Comparison of ENCODE assay signal across 36 cellular contexts in genomic region chr2:139891636-139892035, GRCh38.
"Had no signal": no experiment of that assay in that cellular context is flagged by ENCODE, and none has a peak within 500 bp of the region (broad histone marks: within the 10 kb centered on the region; RNA-seq: fewer than 3 reads in every experiment).

No MANE protein-coding gene starts in this region.

- H3K4me3 ChIP-seq: adrenal gland, ascending aorta, body of pancreas, breast epithelium, cardiac muscle cell had no signal

- H3K36me3 ChIP-seq: adrenal gland, ascending aorta, brain microvascular endothelial cell, breast epithelium, cardiac muscle cell had no signal

- H3K27ac Mint-ChIP-seq: activated naive CD4-positive, alpha-beta T cell treated with anti-CD3 and anti-CD28 coated beads for 36 hours; activated naive CD4-positive, alpha-beta T cell treated with anti-CD3 and anti-CD28 coated beads, Interleukin-2, amount 10 ng/mL, durations not matched to agents 7 days and 5 days; activated naive CD4-positive, alpha-beta T cell treated with anti-CD3 and anti-CD28 coated beads, Interleukin-2, amount 50 U/mL, for 24 hours; activated naive CD4-positive, alpha-beta T cell treated with anti-CD3 and anti-CD28 coated beads, Interleukin-2, amount 50 U/mL, for 72 hours; activated naive CD8-positive, alpha-beta T cell; activated naive CD8-positive, alpha-beta T cell treated with anti-CD3 and anti-CD28 coated beads for 36 hours; activated naive CD8-positive, alpha-beta T cell treated with anti-CD3 and anti-CD28 coated beads, Interleukin-2, amount 10 ng/mL, durations not matched to agents 7 days and 5 days; activated naive CD8-positive, alpha-beta T cell treated with anti-CD3 and anti-CD28 coated beads, Interleukin-2, amount 50 U/mL, for 24 hours; activated T-cell treated with anti-CD3 and anti-CD28 coated beads, Interleukin-2, amount 50 U/mL, for 24 hours; activated T-cell treated with anti-CD3 and anti-CD28 coated beads, Interleukin-2, amount 50 U/mL, for 72 hours; activated T-helper 1 cell treated with anti-CD3 and anti-CD28 coated beads, Interleukin-12 subunit alpha, Interleukin-12 subunit beta, Interleukin-2, Interleukin-4 antibody, amounts not matched to agents 30 ng/mL and 10 ng/mL and 1 ng/mL, durations not matched to agents 14 hours and 24 hours and 36 hours; activated T-helper 17 cell treated with anti-CD3 and anti-CD28 coated beads, Interleukin-2, amount 50 U/mL, for 72 hours; activated T-helper 2 cell treated with anti-CD3 and anti-CD28 coated beads, Interferon-gamma antibody, Interleukin-2, Interleukin-4, amounts not matched to agents 10 μg/mL and 5 μg/mL and 100 μg/mL, durations not matched to agents 14 hours and 24 hours and 36 hours; brain had no signal

- H3K27me3 Mint-ChIP-seq: activated naive CD4-positive, alpha-beta T cell treated with anti-CD3 and anti-CD28 coated beads, Interleukin-2, amount 10 ng/mL, durations not matched to agents 7 days and 5 days; activated naive CD4-positive, alpha-beta T cell treated with anti-CD3 and anti-CD28 coated beads, Interleukin-2, amount 50 U/mL, for 24 hours; activated naive CD8-positive, alpha-beta T cell; activated naive CD8-positive, alpha-beta T cell treated with anti-CD3 and anti-CD28 coated beads for 36 hours; activated naive CD8-positive, alpha-beta T cell treated with anti-CD3 and anti-CD28 coated beads, Interleukin-2, amount 10 ng/mL, durations not matched to agents 7 days and 5 days; activated naive CD8-positive, alpha-beta T cell treated with anti-CD3 and anti-CD28 coated beads, Interleukin-2, amount 50 U/mL, for 24 hours; activated T-cell treated with anti-CD3 and anti-CD28 coated beads, Interleukin-2, amount 50 U/mL, for 24 hours; activated T-helper 17 cell treated with anti-CD3 and anti-CD28 coated beads, Interleukin-2, amount 50 U/mL, for 72 hours; brain; central memory CD8-positive, alpha-beta T cell had no signal

- H3K27ac ChIP-seq: adrenal gland, ascending aorta, body of pancreas, brain microvascular endothelial cell, breast epithelium, cardiac muscle cell had no signal

- H3K9me3 ChIP-seq: adrenal gland, ascending aorta had no signal

- H3K4me3 Mint-ChIP-seq: activated naive CD4-positive, alpha-beta T cell treated with anti-CD3 and anti-CD28 coated beads for 36 hours; activated naive CD4-positive, alpha-beta T cell treated with anti-CD3 and anti-CD28 coated beads, Interleukin-2, amount 10 ng/mL, durations not matched to agents 7 days and 5 days; activated naive CD4-positive, alpha-beta T cell treated with anti-CD3 and anti-CD28 coated beads, Interleukin-2, amount 50 U/mL, for 24 hours; activated naive CD8-positive, alpha-beta T cell; activated naive CD8-positive, alpha-beta T cell treated with anti-CD3 and anti-CD28 coated beads for 36 hours; activated naive CD8-positive, alpha-beta T cell treated with anti-CD3 and anti-CD28 coated beads, Interleukin-2, amount 10 ng/mL, durations not matched to agents 7 days and 5 days; activated naive CD8-positive, alpha-beta T cell treated with anti-CD3 and anti-CD28 coated beads, Interleukin-2, amount 50 U/mL, for 24 hours; activated T-cell treated with anti-CD3 and anti-CD28 coated beads, Interleukin-2, amount 50 U/mL, for 24 hours; activated T-cell treated with anti-CD3 and anti-CD28 coated beads, Interleukin-2, amount 50 U/mL, for 4 hours; activated T-cell treated with anti-CD3 and anti-CD28 coated beads, Interleukin-2, amount 50 U/mL, for 72 hours; activated T-helper 1 cell treated with anti-CD3 and anti-CD28 coated beads, Interleukin-12 subunit alpha, Interleukin-12 subunit beta, Interleukin-2, Interleukin-4 antibody, amounts not matched to agents 30 ng/mL and 10 ng/mL and 1 ng/mL, durations not matched to agents 14 hours and 24 hours and 36 hours; activated T-helper 17 cell treated with anti-CD3 and anti-CD28 coated beads, Interleukin-2, amount 50 U/mL, for 72 hours; brain; central memory CD8-positive, alpha-beta T cell had no signal

- H3K4me1 ChIP-seq: adrenal gland, ascending aorta, body of pancreas, breast epithelium had no signal

- H3K27me3 ChIP-seq: adrenal gland, ascending aorta, body of pancreas, brain microvascular endothelial cell, breast epithelium, cardiac muscle cell had no signal

- H3K36me3 Mint-ChIP-seq: activated naive CD4-positive, alpha-beta T cell treated with anti-CD3 and anti-CD28 coated beads, Interleukin-2, amount 10 ng/mL, durations not matched to agents 7 days and 5 days; activated naive CD4-positive, alpha-beta T cell treated with anti-CD3 and anti-CD28 coated beads, Interleukin-2, amount 50 U/mL, for 24 hours; activated naive CD4-positive, alpha-beta T cell treated with anti-CD3 and anti-CD28 coated beads, Interleukin-2, amount 50 U/mL, for 72 hours; activated naive CD8-positive, alpha-beta T cell; activated naive CD8-positive, alpha-beta T cell treated with anti-CD3 and anti-CD28 coated beads for 36 hours; activated naive CD8-positive, alpha-beta T cell treated with anti-CD3 and anti-CD28 coated beads, Interleukin-2, amount 10 ng/mL, durations not matched to agents 7 days and 5 days; brain had no signal

- H3K4me1 Mint-ChIP-seq: activated naive CD4-positive, alpha-beta T cell treated with anti-CD3 and anti-CD28 coated beads, Interleukin-2, amount 10 ng/mL, durations not matched to agents 7 days and 5 days; activated naive CD4-positive, alpha-beta T cell treated with anti-CD3 and anti-CD28 coated beads, Interleukin-2, amount 50 U/mL, for 24 hours; activated naive CD8-positive, alpha-beta T cell treated with anti-CD3 and anti-CD28 coated beads for 36 hours; activated naive CD8-positive, alpha-beta T cell treated with anti-CD3 and anti-CD28 coated beads, Interleukin-2, amount 10 ng/mL, durations not matched to agents 7 days and 5 days; activated naive CD8-positive, alpha-beta T cell treated with anti-CD3 and anti-CD28 coated beads, Interleukin-2, amount 50 U/mL, for 24 hours; activated T-helper 17 cell treated with anti-CD3 and anti-CD28 coated beads, Interleukin-2, amount 50 U/mL, for 72 hours; central memory CD8-positive, alpha-beta T cell had no signal

- DNase-seq: activated effector memory CD4-positive, alpha-beta T cell treated with anti-CD3 and anti-CD28 coated beads, Interleukin-2, amount 50 U/mL, for 16 hours; activated effector memory CD4-positive, alpha-beta T cell treated with Interleukin-2 at 50 U/mL for 16 hours; activated gamma-delta T cell; activated gamma-delta T cell treated with Interleukin-2 at 50 U/mL for 16 hours; activated naive CD4-positive, alpha-beta T cell; activated naive CD4-positive, alpha-beta T cell treated with anti-CD3 and anti-CD28 coated beads for 36 hours; activated naive CD4-positive, alpha-beta T cell treated with anti-CD3 and anti-CD28 coated beads, Interleukin-2, amount 10 ng/mL, durations not matched to agents 7 days and 5 days; activated naive CD4-positive, alpha-beta T cell treated with anti-CD3 and anti-CD28 coated beads, Interleukin-2, amount 50 U/mL, for 16 hours; activated naive CD4-positive, alpha-beta T cell treated with Interleukin-2 at 50 U/mL for 16 hours; activated naive CD8-positive, alpha-beta T cell treated with anti-CD3 and anti-CD28 coated beads for 36 hours; activated naive CD8-positive, alpha-beta T cell treated with anti-CD3 and anti-CD28 coated beads, Interleukin-2, amount 10 ng/mL, durations not matched to agents 7 days and 5 days; activated naive CD8-positive, alpha-beta T cell treated with anti-CD3 and anti-CD28 coated beads, Interleukin-2, amount 50 U/mL, for 24 hours; activated T-cell treated with anti-CD3 and anti-CD28 coated beads, Interleukin-2, amount 50 U/mL, for 24 hours; activated T-cell treated with anti-CD3 and anti-CD28 coated beads, Interleukin-2, amount 50 U/mL, for 4 hours; activated T-cell treated with anti-CD3 and anti-CD28 coated beads, Interleukin-2, amount 50 U/mL, for 48 hours; activated T-cell treated with anti-CD3 and anti-CD28 coated beads, Interleukin-2, amount 50 U/mL, for 72 hours; adrenal gland; amniotic stem cell; amygdala; anterior cingulate cortex; body of pancreas; brain microvascular endothelial cell; caudate nucleus; central memory CD4-positive, alpha-beta T cell; cerebellar nuclear complex had no signal
